14 cellular contexts compared by ENCODE assay signal in genomic region chr6:104688283-104688969, GRCh38.
A peak's percentile ranks its signal among the peaks of the same experiment; 100 is the strongest.
DNase-seq lines count a peak whose midpoint lies in the region; ATAC-seq and TF ChIP-seq lines count a peak whose summit lies in the region.
"Had no signal": no experiment of that assay in that cellular context is flagged by ENCODE, and none has a peak within 500 bp of the region (broad histone marks: within the 10 kb centered on the region; RNA-seq: fewer than 3 reads in every experiment).

No MANE protein-coding gene starts in this region.

- no peaks in the 10 kb centered on the region for H3K4me1 ChIP-seq in body of pancreas
- H3K4me1 ChIP-seq: A549 had no signal

- peak overlapping the region in 1 of 2 donors; percentile 9 for H3K4me3 Mint-ChIP-seq in activated T-cell treated with anti-CD3 and anti-CD28 coated beads, Interleukin-2, amount 50 U/mL, for 72 hours
- H3K4me3 Mint-ChIP-seq: activated naive CD8-positive, alpha-beta T cell treated with anti-CD3 and anti-CD28 coated beads, Interleukin-2, amount 10 ng/mL, durations not matched to agents 7 days and 5 days; naive B cell; T-helper 1 cell treated with Interleukin-12 subunit alpha and Interleukin-12 subunit beta and Interleukin-4 antibody, amounts not matched to agents 30 μg/mL and 1 μg/mL, for 36 hours had no signal

- peak overlapping the region; percentile 2 for H3K27ac Mint-ChIP-seq in activated T-cell treated with anti-CD3 and anti-CD28 coated beads, Interleukin-2, amount 50 U/mL, for 72 hours
- H3K27ac Mint-ChIP-seq: activated naive CD8-positive, alpha-beta T cell treated with anti-CD3 and anti-CD28 coated beads, Interleukin-2, amount 10 ng/mL, durations not matched to agents 7 days and 5 days; naive B cell; T-helper 1 cell treated with Interleukin-12 subunit alpha and Interleukin-12 subunit beta and Interleukin-4 antibody, amounts not matched to agents 30 μg/mL and 1 μg/mL, for 36 hours had no signal

- 57 to 60% methylated on average over 3 of the region's 3 CpGs for WGBS in body of pancreas, 2 donors

- TF ChIP-seq CTCF in body of pancreas (IDR thresholded peaks at IDR 0.05), result no peak

- H3K4me3 ChIP-seq in body of pancreas, result no peak overlapping the region
- H3K4me3 ChIP-seq: A549, coronary artery, thyroid gland had no signal

- TF ChIP-seq POLR2A in body of pancreas (IDR thresholded peaks at IDR 0.05), result no peak

- no peaks in the 10 kb centered on the region for H3K36me3 ChIP-seq in body of pancreas (replicated peaks in 1 of 2; ENCODE audit: insufficient read depth in 1 of 2, low read depth in 2 of 2)
- H3K36me3 ChIP-seq: thyroid gland had no signal

- DNase-seq in activated T-cell treated with anti-CD3 and anti-CD28 coated beads, Interleukin-2, amount 50 U/mL, for 72 hours, result no peak
- DNase-seq in activated T-cell treated with anti-CD3 and anti-CD28 coated beads for 4 hours (no peak), NCI-H82 (lab: John Stamatoyannopoulos, UW) (peak; percentile 79), superior temporal gyrus (ENCODE audit: extremely low spot score) (peak; percentile 2), body of pancreas (no peak), NAMALWA (ENCODE audit: low spot score) (no peak), SIG-M5 treated with dmso at 0.1 percent for 504 hours (lab: John Stamatoyannopoulos, UW; ENCODE audit: unreplicated experiment) (no peak)
- DNase-seq: activated naive CD8-positive, alpha-beta T cell treated with anti-CD3 and anti-CD28 coated beads, Interleukin-2, amount 10 ng/mL, durations not matched to agents 7 days and 5 days; naive B cell; thyroid gland had no signal

- peak; percentile 63 to 91 for ATAC-seq in activated T-cell treated with anti-CD3 and anti-CD28 coated beads, Interleukin-2, amount 50 U/mL, for 72 hours (replicated peaks in 1 of 2)
- ATAC-seq in HG02642 (IDR thresholded peaks at IDR 0.05; ENCODE audit: poor library complexity, unreplicated experiment), result peak; percentile 81
- ATAC-seq in body of pancreas, result no peak
- ATAC-seq: A549 had no signal

- H3K27ac ChIP-seq in body of pancreas, result no peak overlapping the region
- H3K27ac ChIP-seq: A549, coronary artery, thyroid gland had no signal

- H3K9me3 Mint-ChIP-seq in activated T-cell treated with anti-CD3 and anti-CD28 coated beads, Interleukin-2, amount 50 U/mL, for 72 hours, result no peaks in the 10 kb centered on the region
- H3K9me3 Mint-ChIP-seq: activated naive CD8-positive, alpha-beta T cell treated with anti-CD3 and anti-CD28 coated beads, Interleukin-2, amount 10 ng/mL, durations not matched to agents 7 days and 5 days; T-helper 1 cell treated with Interleukin-12 subunit alpha and Interleukin-12 subunit beta and Interleukin-4 antibody, amounts not matched to agents 30 μg/mL and 1 μg/mL, for 36 hours had no signal

- no peaks in the 10 kb centered on the region for H3K27me3 Mint-ChIP-seq in activated T-cell treated with anti-CD3 and anti-CD28 coated beads, Interleukin-2, amount 50 U/mL, for 72 hours (ENCODE audit: low read depth)
- H3K27me3 Mint-ChIP-seq: naive B cell had no signal

- no peaks in the 10 kb centered on the region for H3K36me3 Mint-ChIP-seq in activated T-cell treated with anti-CD3 and anti-CD28 coated beads, Interleukin-2, amount 50 U/mL, for 72 hours (ENCODE audit: insufficient read depth in 2 of 2)
- H3K36me3 Mint-ChIP-seq: activated naive CD8-positive, alpha-beta T cell treated with anti-CD3 and anti-CD28 coated beads, Interleukin-2, amount 10 ng/mL, durations not matched to agents 7 days and 5 days; naive B cell had no signal

- H3K27me3 ChIP-seq in body of pancreas, result no peaks in the 10 kb centered on the region
- H3K27me3 ChIP-seq: thyroid gland had no signal

- intact Hi-C loops in body of pancreas (cut with DNase I), result no loop called here

- H3K9me3 ChIP-seq in body of pancreas, result no peaks in the 10 kb centered on the region
- H3K9me3 ChIP-seq: A549, thyroid gland had no signal

- H3K4me1 Mint-ChIP-seq in activated T-cell treated with anti-CD3 and anti-CD28 coated beads, Interleukin-2, amount 50 U/mL, for 72 hours (ENCODE audit: low read depth), result peaks cover 21% of the 10 kb centered on the region
- H3K4me1 Mint-ChIP-seq: naive B cell had no signal

Comparison
In these comparisons a context has a peak if more than half of its experiments do, and no peak if none do; other contexts are left out.
1. DNase-seq: peak in NCI-H82 (single experiment) and superior temporal gyrus (single experiment); none in activated T-cell treated with anti-CD3 and anti-CD28 coated beads, Interleukin-2, amount 50 U/mL, for 72 hours (0 of 2), activated T-cell treated with anti-CD3 and anti-CD28 coated beads for 4 hours (single experiment), body of pancreas (0 of 4), NAMALWA (single experiment) and SIG-M5 treated with dmso at 0.1 percent for 504 hours (single experiment).